In genomic region chr1:178126790-178127189, GRCh38 we compare ENCODE assay signal across 11 cellular contexts. TPM values are rescaled to one million over a fixed set of nuclear protein-coding genes. Genes with fewer than 3 reads are reported as not detected.
DNase-seq lines count a peak whose midpoint lies in the region; ATAC-seq and TF ChIP-seq lines count a peak whose summit lies in the region.
"Had no signal": no experiment of that assay in that cellular context is flagged by ENCODE, and none has a peak within 500 bp of the region (broad histone marks: within the 10 kb centered on the region; RNA-seq: fewer than 3 reads in every experiment).

No MANE protein-coding gene starts in this region.

- H3K27ac ChIP-seq in ACC112 (ENCODE audit: low read depth, low read length) (peak overlapping the region; percentile 91), esophagus muscularis mucosa (replicated peaks in 1 of 4) (no peak overlapping the region)

- H3K36me3 ChIP-seq in ACC112 (ENCODE audit: insufficient read depth, low read length), result no peaks in the 10 kb centered on the region; the same call in 1 of the 2 replicates
- no peaks in the 10 kb centered on the region for H3K36me3 ChIP-seq in esophagus muscularis mucosa

- DNase-seq in SW480 (ENCODE audit: low spot score) (peak; percentile 68), iris pigment epithelial cell (ENCODE audit: low read depth) (peak; percentile 97), T-helper 9 cell (no peak), esophagus muscularis mucosa (ENCODE audit: extremely low spot score) (no peak), NCI-H1417 (lab: John Stamatoyannopoulos, UW) (no peak)
- DNase-seq: COR-L47, left cardiac atrium had no signal

- peak overlapping the region; percentile 52 for H3K4me3 ChIP-seq in ACC112 (ENCODE audit: low read depth, low read length)
- no peak overlapping the region for H3K4me3 ChIP-seq in esophagus muscularis mucosa

- intact Hi-C loops in esophagus muscularis mucosa (cut with DNase I), result no loop called here

- no peak for TF ChIP-seq CTCF in esophagus muscularis mucosa (IDR thresholded peaks at IDR 0.05)

- H3K27me3 ChIP-seq in ACC112 (ENCODE audit: insufficient read depth, low read length), result no peaks in the 10 kb centered on the region
- H3K27me3 ChIP-seq in esophagus muscularis mucosa, result no peaks in the 10 kb centered on the region

- H3K79me2 ChIP-seq in ACC112 (ENCODE audit: control insufficient read depth, insufficient read depth, low read length, unreplicated experiment), result peaks cover 76% of the 10 kb centered on the region

- H2AFZ ChIP-seq in ACC112 (ENCODE audit: low read length, unreplicated experiment), result no peak overlapping the region

- no peak for TF ChIP-seq POLR2A in esophagus muscularis mucosa (IDR thresholded peaks at IDR 0.05; ENCODE audit: low read depth)

- no peak for TF ChIP-seq EP300 in esophagus muscularis mucosa (IDR thresholded peaks at IDR 0.05)

- H3K4me1 ChIP-seq in ACC112 (ENCODE audit: control insufficient read depth, insufficient read depth, low read length, unreplicated experiment), result peaks cover 63% of the 10 kb centered on the region
- peaks cover 4 to 7% (median 6%) of the 10 kb centered on the region in 4 donors for H3K4me1 ChIP-seq in esophagus muscularis mucosa

- H3K9me3 ChIP-seq in esophagus muscularis mucosa, result no peaks in the 10 kb centered on the region

- 87% methylated on average over 1 of the region's 1 CpG for WGBS in esophagus muscularis mucosa

- ATAC-seq in HG02623 (IDR thresholded peaks at IDR 0.05; ENCODE audit: unreplicated experiment), result peak; percentile 46
- no peak for ATAC-seq in GM19467 (IDR thresholded peaks at IDR 0.05; ENCODE audit: unreplicated experiment)

RNA-seq across cellular contexts. Expression of gene RASAL2, which starts 32.9 kb away (rescaled TPM):
- 10 to 100 TPM; 11.6 to 30.0 (median 22.3) TPM for total RNA-seq in esophagus muscularis mucosa
- total RNA-seq: activated CD8-positive, alpha-beta memory T cell treated with anti-CD3 and anti-CD28 coated beads for 36 hours had no signal

Comparison
In these comparisons a context has a peak if more than half of its experiments do, and no peak if none do; other contexts are left out.
1. DNase-seq: peak in SW480 (single experiment) and iris pigment epithelial cell (single experiment); none in T-helper 9 cell (single experiment), esophagus muscularis mucosa (single experiment) and NCI-H1417 (0 of 3).